In the genomic region with DNA sequence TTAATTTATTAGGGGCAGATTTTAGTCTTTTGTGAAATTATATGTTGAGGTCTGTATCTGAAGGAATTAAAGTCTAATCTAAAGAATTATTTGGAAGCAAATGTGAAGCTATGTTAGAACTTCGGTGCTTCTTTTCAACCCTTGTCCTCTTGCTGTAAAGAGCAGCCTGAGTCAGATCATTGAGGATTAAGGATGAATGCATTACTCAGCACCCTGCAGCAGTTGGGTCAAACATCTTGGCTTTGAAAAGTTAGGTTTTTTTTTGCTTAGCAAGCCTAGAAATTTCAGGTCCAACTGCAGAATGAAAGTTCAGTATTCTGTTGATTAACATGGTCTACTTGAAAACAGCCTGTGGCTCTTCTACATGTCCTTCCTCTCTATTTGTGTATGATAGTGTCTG, we compare ENCODE assay signal across 20 cellular contexts. TPM values are rescaled to one million over a fixed set of nuclear protein-coding genes. Genes with fewer than 3 reads are reported as not detected.
DNase-seq lines count a peak whose midpoint lies in the region; TF ChIP-seq lines count a peak whose summit lies in the region.
"Had no signal": no experiment of that assay in that cellular context is flagged by ENCODE, and none has a peak within 500 bp of the region (broad histone marks: within the 10 kb centered on the region; RNA-seq: fewer than 3 reads in every experiment).

No MANE protein-coding gene starts in this region.

- H3K27ac Mint-ChIP-seq in type B pancreatic cell = no peak overlapping the region
- H3K27ac Mint-ChIP-seq: activated CD8-positive, alpha-beta memory T cell treated with anti-CD3 and anti-CD28 coated beads, Interleukin-2, amount 10 ng/mL, durations not matched to agents 7 days and 5 days had no signal

- no peaks in the 10 kb centered on the region for H3K9me2 ChIP-seq in Loucy (replicated peaks; ENCODE audit: low read depth, low read length)

- no peaks in the 10 kb centered on the region for H4K20me1 ChIP-seq in Loucy (ENCODE audit: insufficient read depth, low read length, poor library complexity, severe bottlenecking)

- no peaks in the 10 kb centered on the region for H3K9me3 Mint-ChIP-seq in type B pancreatic cell

- no peak overlapping the region for H3K9ac ChIP-seq in Loucy (ENCODE audit: low read depth, low read length, poor library complexity, severe bottlenecking)

- peak overlapping the region; percentile 17 for H3K4me2 ChIP-seq in Loucy (ENCODE audit: low read depth, low read length, poor library complexity, severe bottlenecking)

- peaks cover 18% of the 10 kb centered on the region for H3K4me1 ChIP-seq in Loucy (ENCODE audit: insufficient read depth, low read length, poor library complexity, severe bottlenecking)
- H3K4me1 ChIP-seq: colonic mucosa had no signal

- no peaks in the 10 kb centered on the region for H3F3A ChIP-seq in Loucy (ENCODE audit: low read depth)

- no peak for TF ChIP-seq CTCF in AG10803 (conservative IDR thresholded peaks at IDR 0.05; ENCODE audit: low read length)
- no peak for TF ChIP-seq CTCF in Loucy (conservative IDR thresholded peaks at IDR 0.05; ENCODE audit: low read length)
- TF ChIP-seq CTCF in type B pancreatic cell (conservative IDR thresholded peaks at IDR 0.05) = no peak

- DNase-seq in AG10803 (ENCODE audit: low read depth) (peak; percentile 41), dedifferentiated amniotic fluid mesenchymal stem cell (ENCODE audit: extremely low spot score) (peak; percentile 63), myocyte (ENCODE audit: low read depth) (peak; percentile 31), SIG-M5 (lab: John Stamatoyannopoulos, UW) (no peak), NCI-H1048 (lab: John Stamatoyannopoulos, UW) (no peak), type B pancreatic cell (ENCODE audit: extremely low spot score, unreplicated experiment) (no peak)
- DNase-seq in activated CD4-positive, alpha-beta T cell treated with anti-CD3 and anti-CD28 coated beads for 48 hours = no peak
- DNase-seq: activated CD8-positive, alpha-beta memory T cell treated with anti-CD3 and anti-CD28 coated beads, Interleukin-2, amount 10 ng/mL, durations not matched to agents 7 days and 5 days; activated gamma-delta T cell; aorta; colonic mucosa; head of caudate nucleus; NCI-H1105 treated with DMSO at 0.1 percent for 48 hours; NCI-H526 treated with DMSO at 0.1 percent for 48 hours; ovary; stimulated activated CD4-positive, alpha-beta T cell treated with anti-CD3 and anti-CD28 coated beads, Interleukin-2, amount 100 ng/mL, for 48 hours had no signal

- peaks cover 6% of the 10 kb centered on the region for H3K36me3 Mint-ChIP-seq in type B pancreatic cell
- H3K36me3 Mint-ChIP-seq: activated CD8-positive, alpha-beta memory T cell treated with anti-CD3 and anti-CD28 coated beads, Interleukin-2, amount 10 ng/mL, durations not matched to agents 7 days and 5 days had no signal

- no peaks in the 10 kb centered on the region for H3K79me2 ChIP-seq in Loucy (ENCODE audit: insufficient read depth, low read length)

- H3K4me3 ChIP-seq in AG10803 (ENCODE audit: low read length) (no peak overlapping the region), Loucy (ENCODE audit: low read length, poor library complexity, severe bottlenecking) (no peak overlapping the region)
- H3K4me3 ChIP-seq: colonic mucosa, K562, lung, ovary had no signal

- H3K4me1 Mint-ChIP-seq in type B pancreatic cell (ENCODE audit: unreplicated experiment) = peaks cover 5% of the 10 kb centered on the region
- H3K4me1 Mint-ChIP-seq: activated CD8-positive, alpha-beta memory T cell treated with anti-CD3 and anti-CD28 coated beads, Interleukin-2, amount 10 ng/mL, durations not matched to agents 7 days and 5 days had no signal

- H3K27me3 Mint-ChIP-seq in type B pancreatic cell = no peaks in the 10 kb centered on the region

- no peak overlapping the region for H2AFZ ChIP-seq in Loucy (ENCODE audit: low read length)

- no peak overlapping the region for H3K4me3 Mint-ChIP-seq in type B pancreatic cell
- H3K4me3 Mint-ChIP-seq: activated CD8-positive, alpha-beta memory T cell treated with anti-CD3 and anti-CD28 coated beads, Interleukin-2, amount 10 ng/mL, durations not matched to agents 7 days and 5 days had no signal

- no peaks in the 10 kb centered on the region for H3K9me3 ChIP-seq in Loucy (ENCODE audit: insufficient read depth, low read depth, low read length)
- H3K9me3 ChIP-seq: colonic mucosa, ovary had no signal

- no peaks in the 10 kb centered on the region for H3K27me3 ChIP-seq in Loucy (ENCODE audit: insufficient read depth, low read length, poor library complexity, severe bottlenecking)
- H3K27me3 ChIP-seq: colonic mucosa, ovary had no signal

- no peaks in the 10 kb centered on the region for H3K36me3 ChIP-seq in Loucy (ENCODE audit: insufficient read depth, low read length)
- H3K36me3 ChIP-seq: colonic mucosa, ovary had no signal

RNA-seq across cellular contexts. Expression of a gene that starts 57.6 kb away (rescaled TPM):
- total RNA-seq in myocyte (13.3 and 13.9 TPM in 2 replicates), type B pancreatic cell (ENCODE audit: low replicate concordance) (27.2 and 32.0 TPM in 2 replicates)
- polyA plus RNA-seq in myocyte (2012) = 6.5 TPM
- total RNA-seq: OCI-LY7 had no signal

Comparison
In these comparisons a context has a peak if more than half of its experiments do, and no peak if none do; other contexts are left out.
1. DNase-seq: peak in AG10803 (single experiment), dedifferentiated amniotic fluid mesenchymal stem cell (single experiment) and myocyte (single experiment); none in SIG-M5 (single experiment), NCI-H1048 (single experiment), type B pancreatic cell (single experiment) and activated CD4-positive, alpha-beta T cell treated with anti-CD3 and anti-CD28 coated beads for 48 hours (single experiment).